Comparison of ENCODE assay signal across 7 cellular contexts in genomic region chr3:1594940-1595339, GRCh38.
"Had no signal": no experiment of that assay in that cellular context is flagged by ENCODE, and none has a peak within 500 bp of the region (broad histone marks: within the 10 kb centered on the region; RNA-seq: fewer than 3 reads in every experiment).

No MANE protein-coding gene starts in this region.

- DNase-seq: GDM1, GF-D8 had no signal

- ATAC-seq: GM12878 had no signal

- H3K4me3 ChIP-seq: GM12878 had no signal

- FAIRE-seq: GM12878, GM12891, GM12892, GM18507, GM19239 had no signal
